ENCODE assay signal across 8 cellular contexts in the genomic region with DNA sequence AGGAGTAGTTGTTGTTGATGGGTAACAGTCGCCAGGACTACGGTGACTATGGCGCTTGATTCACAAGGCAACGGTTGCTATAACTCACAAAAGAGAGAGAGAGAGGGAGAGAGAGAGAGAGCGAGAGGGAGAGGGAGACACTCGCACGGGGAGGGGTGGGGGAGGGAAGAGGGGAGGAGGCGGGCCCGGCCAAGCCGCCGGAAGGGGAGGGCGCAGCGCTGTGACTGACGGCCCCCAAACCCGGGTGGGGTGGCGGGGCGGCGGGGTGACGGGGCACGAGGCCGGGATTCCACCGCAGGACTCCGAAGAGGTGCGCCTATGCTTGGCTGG. TPM values are rescaled to one million over a fixed set of nuclear protein-coding genes. Genes with fewer than 3 reads are reported as not detected.
DNase-seq lines count a peak whose midpoint lies in the region; ATAC-seq and TF ChIP-seq lines count a peak whose summit lies in the region.

Gene RFX3, minus strand, starts transcription at position 166 of the 330 bp plus-strand sequence. CDS start 130,413 bp downstream, outside the sequence.

- H3K36me3 ChIP-seq in ovary (no peaks in the 10 kb centered on the region), tibial artery (no peaks in the 10 kb centered on the region)

- peaks cover 31% of the 10 kb centered on the region for H3K4me1 Mint-ChIP-seq in activated naive CD8-positive, alpha-beta T cell treated with anti-CD3 and anti-CD28 coated beads, Interleukin-2, amount 10 ng/mL, durations not matched to agents 7 days and 5 days

- peak; percentile 59 for ATAC-seq in HG02759 (IDR thresholded peaks at IDR 0.05; ENCODE audit: unreplicated experiment)
- peak; percentile 52 for ATAC-seq in activated naive CD8-positive, alpha-beta T cell treated with anti-CD3 and anti-CD28 coated beads, Interleukin-2, amount 10 ng/mL, durations not matched to agents 7 days and 5 days (ENCODE audit: low read depth)
- ATAC-seq in Right ventricle myocardium superior (ENCODE audit: poor library complexity) = peak; percentile 95

- H3K9me3 ChIP-seq in ovary (no peaks in the 10 kb centered on the region), tibial artery (no peaks in the 10 kb centered on the region)

- peaks cover 9% of the 10 kb centered on the region for H3K36me3 Mint-ChIP-seq in activated naive CD8-positive, alpha-beta T cell treated with anti-CD3 and anti-CD28 coated beads, Interleukin-2, amount 10 ng/mL, durations not matched to agents 7 days and 5 days

- H3K27ac ChIP-seq in ovary (peak within 1 kb of the TSS; percentile 100), tibial artery (peak within 1 kb of the TSS; percentile 99 to 100)

- peak within 1 kb of the TSS; percentile 95 for H3K4me3 ChIP-seq in GM08714 (ENCODE audit: low read length)
- peak within 1 kb of the TSS; percentile 82 for H3K4me3 ChIP-seq in ovary
- peak within 1 kb of the TSS; percentile 77 to 80 for H3K4me3 ChIP-seq in tibial artery

- no peaks in the 10 kb centered on the region for H3K9me3 Mint-ChIP-seq in activated naive CD8-positive, alpha-beta T cell treated with anti-CD3 and anti-CD28 coated beads, Interleukin-2, amount 10 ng/mL, durations not matched to agents 7 days and 5 days

- TF ChIP-seq EP300 in ovary (IDR thresholded peaks at IDR 0.05) = no peak

- POLR2A ChIA-PET in activated naive CD8-positive, alpha-beta T cell treated with anti-CD3 and anti-CD28 coated beads, Interleukin-2, amount 10 ng/mL, durations not matched to agents 7 days and 5 days (lab: Charles Lee) = interaction anchor here (1.1 to 4.4 kb wide), 15 partner anchors 9 to 772 kb away, joined by 3 to 61 read pairs (median 6); partner anchors contain the start of gene PUM3

- H3K27me3 Mint-ChIP-seq in activated naive CD8-positive, alpha-beta T cell treated with anti-CD3 and anti-CD28 coated beads, Interleukin-2, amount 10 ng/mL, durations not matched to agents 7 days and 5 days = no peaks in the 10 kb centered on the region

- intact Hi-C loops in Right ventricle myocardium superior (cut with DNase I) = no loop called here
- intact Hi-C loops in ovary (cut with DNase I) = loop anchor here in 1 of 4 donors (10.0 kb wide), 1 partner anchor 769 kb away; no protein-coding TSS in a partner anchor
- intact Hi-C loops in tibial artery (cut with DNase I; ENCODE audit: low total_unique reads) = loop anchor here (10.0 kb wide), 2 partner anchors 681 to 901 kb away; partner anchors contain the start of genes PUM3 and VLDLR

- peak within 1 kb of the TSS; percentile 90 for H3K4me3 Mint-ChIP-seq in activated naive CD8-positive, alpha-beta T cell treated with anti-CD3 and anti-CD28 coated beads, Interleukin-2, amount 10 ng/mL, durations not matched to agents 7 days and 5 days

- TF ChIP-seq CTCF in ovary (IDR thresholded peaks at IDR 0.05) (no peak), tibial artery (IDR thresholded peaks at IDR 0.05) (no peak)

- TF ChIP-seq POLR2A in ovary (IDR thresholded peaks at IDR 0.05) = no peak

- 0 to 3% (median 2%) methylated on average over 22 to 24 of the region's 24 CpGs for WGBS in ovary, 3 donors

- peak within 1 kb of the TSS; percentile 97 for H3K27ac Mint-ChIP-seq in activated naive CD8-positive, alpha-beta T cell treated with anti-CD3 and anti-CD28 coated beads, Interleukin-2, amount 10 ng/mL, durations not matched to agents 7 days and 5 days

- H3K27me3 ChIP-seq in ovary (no peaks in the 10 kb centered on the region), tibial artery (no peaks in the 10 kb centered on the region)

- no peaks in the 10 kb centered on the region for H3K4me1 ChIP-seq in ovary (ENCODE audit: insufficient read depth)
- peaks cover 0 to 20% (median 6%) of the 10 kb centered on the region in 4 donors for H3K4me1 ChIP-seq in tibial artery

- DNase-seq in NCI-H1105 treated with DMSO at 0.1 percent for 48 hours (lab: John Stamatoyannopoulos, UW) (peak; percentile 92), SKM-1 treated with dmso at 0.1 percent for 144 hours (lab: John Stamatoyannopoulos, UW; ENCODE audit: unreplicated experiment) (peak; percentile 84), Right ventricle myocardium superior (peak; percentile 94), ovary (peak; percentile 90 to 95 (median 92)), tibial artery (peak; percentile 86 to 95)
- peak; percentile 90 for DNase-seq in activated naive CD8-positive, alpha-beta T cell treated with anti-CD3 and anti-CD28 coated beads, Interleukin-2, amount 10 ng/mL, durations not matched to agents 7 days and 5 days

RNA-seq across cellular contexts. Expression of gene RFX3, which starts in this region (rescaled TPM):
- 10 to 100 TPM; 13.5 to 16.2 TPM for total RNA-seq in activated naive CD8-positive, alpha-beta T cell treated with anti-CD3 and anti-CD28 coated beads, Interleukin-2, amount 10 ng/mL, durations not matched to agents 7 days and 5 days
- total RNA-seq in Right ventricle myocardium superior (3.7 TPM), ovary (10 to 100 TPM in 6 of 7 donors, 1 to 10 TPM in 1; 8.8 to 22.7 (median 15.9) TPM)
- 1 to 10 TPM; 2.6 to 3.4 TPM for polyA plus RNA-seq in ovary

Comparison
In these comparisons a context has a peak if more than half of its experiments do, and no peak if none do; other contexts are left out.
1. Peak in every context shown above with its lines: DNase-seq, ATAC-seq, H3K4me3 ChIP-seq and H3K27ac ChIP-seq.